ENCODE assay signal across 19 cellular contexts in genomic region chr5:34690898-34691297, GRCh38. TPM values are rescaled to one million over a fixed set of nuclear protein-coding genes. Genes with fewer than 3 reads are reported as not detected.
DNase-seq lines count a peak whose midpoint lies in the region; ATAC-seq, FAIRE-seq and TF ChIP-seq lines count a peak whose summit lies in the region.
"Had no signal": no experiment of that assay in that cellular context is flagged by ENCODE, and none has a peak within 500 bp of the region (broad histone marks: within the 10 kb centered on the region; RNA-seq: fewer than 3 reads in every experiment).

No MANE protein-coding gene starts in this region.

- no peak overlapping the region for H2BK5ac ChIP-seq in H9 (ENCODE audit: insufficient read length, low read length)

- H3K27ac Mint-ChIP-seq in H9 (peak overlapping the region; percentile 10 to 55 (median 52); a peak in 3 of 7 replicates), astrocyte (ENCODE audit: unreplicated experiment) (no peak overlapping the region), nephron progenitor cell (peak overlapping the region; percentile 18)

- H4K20me1 ChIP-seq in H9 (ENCODE audit: control insufficient read depth, insufficient read depth, insufficient read length) (no peaks in the 10 kb centered on the region), astrocyte (ENCODE audit: insufficient read depth, low read length) (peaks cover 34% of the 10 kb centered on the region)

- H2BK15ac ChIP-seq in H9 (ENCODE audit: low read depth, low read length), result no peak overlapping the region

- no peaks in the 10 kb centered on the region for H3K23me2 ChIP-seq in H9 (ENCODE audit: insufficient read length, low read depth, low read length, poor library complexity, severe bottlenecking)

- H4K91ac ChIP-seq in H9 (ENCODE audit: insufficient read length, low read depth, low read length), result no peak overlapping the region

- H4K5ac ChIP-seq in H9 (ENCODE audit: insufficient read length, low read depth, low read length), result no peak overlapping the region

- no peaks in the 10 kb centered on the region for H3K9me3 ChIP-seq in H9 (ENCODE audit: control insufficient read depth, low read depth, low read length)
- H3K9me3 ChIP-seq in astrocyte (ENCODE audit: insufficient read depth, low read depth, low read length), result no peaks in the 10 kb centered on the region
- no peaks in the 10 kb centered on the region for H3K9me3 ChIP-seq in uterus

- TF ChIP-seq POLR2A in uterus (IDR thresholded peaks at IDR 0.05), result no peak

- H3K4me1 Mint-ChIP-seq in H9 (peaks cover 29 to 36% of the 10 kb centered on the region in 2 experiments), astrocyte (ENCODE audit: low read depth, unreplicated experiment) (peaks cover 48% of the 10 kb centered on the region), nephron progenitor cell (peaks cover 44% of the 10 kb centered on the region)

- no peak overlapping the region for H3K56ac ChIP-seq in H9 (ENCODE audit: insufficient read length, low read depth, low read length)

- no peak overlapping the region for H2AK5ac ChIP-seq in H9 (ENCODE audit: insufficient read length, low read length)

- FAIRE-seq in astrocyte (lab: Jason Lieb, UNC) (no peak), urothelium cell line (lab: Jason Lieb, UNC) (no peak)
- FAIRE-seq: D721Med, GM12892 had no signal

- H3K79me2 ChIP-seq in H9 (ENCODE audit: insufficient read depth, low read length) (peaks cover 30% of the 10 kb centered on the region; the same call in 1 of the 2 replicates), astrocyte (ENCODE audit: insufficient read depth, low read length) (peaks cover 94% of the 10 kb centered on the region)

- H3K4me1 ChIP-seq in H9 (ENCODE audit: insufficient read depth, low read length) (peaks cover 6% of the 10 kb centered on the region; the same call in 1 of the 2 replicates), astrocyte (ENCODE audit: insufficient read depth, low read length) (peaks cover 43% of the 10 kb centered on the region), uterus (peaks cover under 1 to 4% of the 10 kb centered on the region in 2 donors)

- no peak overlapping the region for H2BK120ac ChIP-seq in H9 (ENCODE audit: low read depth, low read length, poor library complexity, severe bottlenecking)

- H3K4me3 Mint-ChIP-seq in H9 (no peak overlapping the region), astrocyte (ENCODE audit: unreplicated experiment) (no peak overlapping the region), nephron progenitor cell (no peak overlapping the region)

- TF ChIP-seq CTCF in H9 (conservative IDR thresholded peaks at IDR 0.05), result no peak
- TF ChIP-seq CTCF in astrocyte (IDR thresholded peaks at IDR 0.05; ENCODE audit: insufficient read depth, low read depth, low read length), result no peak
- no peak for TF ChIP-seq CTCF in nephron progenitor cell (IDR thresholded peaks at IDR 0.05)
- no peak for TF ChIP-seq CTCF in uterus (IDR thresholded peaks at IDR 0.05)

- H3K14ac ChIP-seq in H9 (ENCODE audit: insufficient read depth, low read length), result no peak overlapping the region

- H3K9me3 Mint-ChIP-seq in H9 (no peaks in the 10 kb centered on the region), astrocyte (ENCODE audit: unreplicated experiment) (no peaks in the 10 kb centered on the region), nephron progenitor cell (no peaks in the 10 kb centered on the region)

- no peaks in the 10 kb centered on the region for H3K79me1 ChIP-seq in H9 (ENCODE audit: insufficient read depth, low read depth, low read length, poor library complexity, severe bottlenecking)

- no peak overlapping the region for H3K4ac ChIP-seq in H9 (ENCODE audit: low read depth, low read length)

- no peak overlapping the region for H4K8ac ChIP-seq in H9 (replicated peaks; ENCODE audit: insufficient read length, low read depth, low read length)

- H3K18ac ChIP-seq in H9 (ENCODE audit: insufficient read length, low read depth, low read length), result no peak overlapping the region

- H3T11ph ChIP-seq in H9 (ENCODE audit: low read length), result no peak overlapping the region

- H3K36me3 ChIP-seq in astrocyte (ENCODE audit: insufficient read depth, low read length) (peaks cover 46% of the 10 kb centered on the region), uterus (no peaks in the 10 kb centered on the region)

- intact Hi-C loops in uterus (cut with DNase I; ENCODE audit: low total_unique reads), result no loop called here

- H2AFZ ChIP-seq in H9 (ENCODE audit: low read length) (no peak overlapping the region), astrocyte (ENCODE audit: low read depth, low read length) (no peak overlapping the region)

- no peak overlapping the region for H3K27ac ChIP-seq in H9 (ENCODE audit: insufficient read length, low read depth, low read length)
- peak overlapping the region; percentile 70 for H3K27ac ChIP-seq in astrocyte (ENCODE audit: low read depth, low read length)
- peak overlapping the region; percentile 83 to 84 for H3K27ac ChIP-seq in uterus

- H2BK12ac ChIP-seq in H9 (ENCODE audit: insufficient read length, low read depth, low read length), result no peak overlapping the region

- H3K4me2 ChIP-seq in H9 (ENCODE audit: insufficient read depth, insufficient read length, low read length) (no peak overlapping the region), astrocyte (ENCODE audit: low read length) (no peak overlapping the region)

- no peak overlapping the region for H2BK20ac ChIP-seq in H9 (ENCODE audit: low read depth, low read length, poor library complexity, severe bottlenecking)

- H3K27me3 ChIP-seq in H9 (ENCODE audit: insufficient read depth, low read length), result no peaks in the 10 kb centered on the region
- no peaks in the 10 kb centered on the region for H3K27me3 ChIP-seq in astrocyte (ENCODE audit: insufficient read depth, low read length)
- H3K27me3 ChIP-seq in uterus, result no peaks in the 10 kb centered on the region

- no peak for DNase-seq in H9
- DNase-seq in astrocyte (ENCODE audit: low read depth), result no peak
- no peak for DNase-seq in nephron progenitor cell
- no peak for DNase-seq in uterus
- no peak for DNase-seq in HUDEP-2 (lab: John Stamatoyannopoulos, UW; ENCODE audit: unreplicated experiment in 76 of 76)
- no peak for DNase-seq in urothelium cell line (ENCODE audit: low spot score)
- DNase-seq: ACHN, C1 segment of cervical spinal cord, DMS79, KG1, MV-4-11, NCI-H1694 treated with DMSO at 0.1 percent for 48 hours, NCI-H774, RPMI8226, SHP77 treated with DMSO at 0.1 percent for 48 hours had no signal

- WGBS in H9 (ENCODE audit: extremely low coverage, insufficient read length, low lambda C conversion rate), result no CpG with 5 or more reads among the region's 2 CpGs

- no peak overlapping the region for H3K4me3 ChIP-seq in astrocyte (ENCODE audit: insufficient read depth, low read depth, low read length)
- H3K4me3 ChIP-seq in uterus, result no peak overlapping the region

- H3K9ac ChIP-seq in H9 (ENCODE audit: extremely low read depth, insufficient read length, low read length) (no peak overlapping the region), astrocyte (ENCODE audit: low read length) (no peak overlapping the region)

- no peaks in the 10 kb centered on the region for H3K27me3 Mint-ChIP-seq in H9 (ENCODE audit: low read depth)
- no peaks in the 10 kb centered on the region for H3K27me3 Mint-ChIP-seq in astrocyte (ENCODE audit: low read depth, unreplicated experiment)
- H3K27me3 Mint-ChIP-seq in nephron progenitor cell (ENCODE audit: low read depth, poor library complexity), result no peaks in the 10 kb centered on the region

- no peak overlapping the region for H3K23ac ChIP-seq in H9 (ENCODE audit: insufficient read length, low read depth, low read length)

- no peak for ATAC-seq in HG03280 (IDR thresholded peaks at IDR 0.05; ENCODE audit: unreplicated experiment)
- ATAC-seq: HCT116 had no signal

- H3K36me3 Mint-ChIP-seq in H9 (ENCODE audit: insufficient read depth in 1 of 3, low read depth in 3 of 3) (peaks cover 30 to 57% (median 54%) of the 10 kb centered on the region in 3 experiments), astrocyte (ENCODE audit: low read depth, unreplicated experiment) (peaks cover 19% of the 10 kb centered on the region), nephron progenitor cell (ENCODE audit: low read depth) (peaks cover 36% of the 10 kb centered on the region)

RNA-seq across cellular contexts. Expression of gene RAI14, which starts 34.8 kb away (rescaled TPM):
- total RNA-seq in H9 (2021), result 118 and 127 TPM in 2 replicates
- total RNA-seq in astrocyte, result 307 and 315 TPM in 2 replicates
- total RNA-seq in uterus, result 100 to 1,000 TPM in 2 of 4 donors, 10 to 100 TPM in 2; 32.4 to 264 (median 117) TPM
